Comparison of ENCODE assay signal across 2 cellular contexts in genomic region chr16:89945654-89946053, GRCh38.
TF ChIP-seq lines count a peak whose summit lies in the region.

No MANE protein-coding gene starts in this region.

TF ChIP-seq in Ishikawa, 13 proteins besides CTCF, POLR2A, EP300 and RAD21 (continued from another document):
- TF ChIP-seq REST (IDR thresholded peaks at IDR 0.05; ENCODE audit: low read depth) (no peak), EGR1 (IDR thresholded peaks at IDR 0.05) (no peak)

TF ChIP-seq in WTC11, 78 proteins besides CTCF, POLR2A, EP300 and RAD21 (continued from another document):
- TF ChIP-seq E2F4 (CRISPR knock-in tag; IDR thresholded peaks at IDR 0.05; ENCODE audit: borderline replicate concordance, low read depth), result no peak
- no peak for TF ChIP-seq ZNF232 (CRISPR knock-in tag; IDR thresholded peaks at IDR 0.05)
- no peak for TF ChIP-seq CREB1 (CRISPR knock-in tag; IDR thresholded peaks at IDR 0.05)
- TF ChIP-seq ZMAT4 (CRISPR knock-in tag; IDR thresholded peaks at IDR 0.05), result no peak
- TF ChIP-seq JUN (CRISPR knock-in tag; IDR thresholded peaks at IDR 0.05), result no peak
- no peak for TF ChIP-seq E2F5 (CRISPR knock-in tag; IDR thresholded peaks at IDR 0.05)
- TF ChIP-seq ATF2 (CRISPR knock-in tag; IDR thresholded peaks at IDR 0.05; ENCODE audit: borderline replicate concordance, low read depth), result no peak
- TF ChIP-seq MAX (CRISPR knock-in tag; IDR thresholded peaks at IDR 0.05), result no peak
- no peak for TF ChIP-seq TP53 (CRISPR knock-in tag; IDR thresholded peaks at IDR 0.05)
- TF ChIP-seq ZBTB43 (CRISPR knock-in tag; IDR thresholded peaks at IDR 0.05), result no peak
- no peak for TF ChIP-seq FOXK1 (CRISPR knock-in tag; IDR thresholded peaks at IDR 0.05)
